1 cellular context compared by ENCODE assay signal in the genomic region with DNA sequence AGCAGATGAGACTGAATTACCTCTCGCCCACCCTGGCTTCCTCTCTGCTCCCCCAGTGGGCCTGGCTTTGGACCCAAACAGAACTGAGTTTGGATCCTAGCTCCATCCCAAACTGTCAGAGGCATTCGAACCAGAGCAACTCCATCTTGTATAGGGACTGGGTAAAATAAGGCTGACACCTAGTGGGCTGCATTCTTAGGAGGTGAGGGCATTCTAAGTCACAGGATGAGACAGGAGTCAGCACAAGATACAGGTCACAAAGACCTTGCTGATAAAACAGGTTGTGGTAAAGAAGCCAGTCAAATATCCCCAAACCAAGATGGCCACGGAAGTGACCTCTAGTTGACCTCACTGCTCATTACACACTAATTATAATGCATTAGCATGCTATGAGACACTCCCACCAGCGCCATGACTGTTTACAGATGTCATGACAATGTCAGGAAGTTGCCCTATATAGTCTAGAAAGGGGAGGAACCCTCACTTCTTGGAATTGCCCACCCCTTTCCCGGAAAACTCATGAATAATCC.
TF ChIP-seq lines count a peak whose summit lies in the region.

No MANE protein-coding gene starts in this region.

TF ChIP-seq in K562, 482 proteins besides CTCF, POLR2A, EP300 and RAD21 (continued from another document and continues in another):
- TF ChIP-seq, protein P1, sequence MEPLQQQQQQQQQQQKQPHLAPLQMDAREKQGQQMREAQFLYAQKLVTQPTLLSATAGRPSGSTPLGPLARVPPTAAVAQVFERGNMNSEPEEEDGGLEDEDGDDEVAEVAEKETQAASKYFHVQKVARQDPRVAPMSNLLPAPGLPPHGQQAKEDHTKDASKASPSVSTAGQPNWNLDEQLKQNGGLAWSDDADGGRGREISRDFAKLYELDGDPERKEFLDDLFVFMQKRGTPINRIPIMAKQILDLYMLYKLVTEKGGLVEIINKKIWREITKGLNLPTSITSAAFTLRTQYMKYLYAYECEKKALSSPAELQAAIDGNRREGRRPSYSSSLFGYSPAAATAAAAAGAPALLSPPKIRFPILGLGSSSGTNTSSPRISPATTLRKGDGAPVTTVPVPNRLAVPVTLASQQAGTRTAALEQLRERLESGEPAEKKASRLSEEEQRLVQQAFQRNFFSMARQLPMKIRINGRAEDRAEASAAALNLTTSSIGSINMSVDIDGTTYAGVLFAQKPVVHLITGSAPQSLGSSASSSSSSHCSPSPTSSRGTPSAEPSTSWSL (CRISPR knock-in tag; IDR thresholded peaks at IDR 0.05; ENCODE audit: borderline replicate concordance), result peak; percentile 100
- TF ChIP-seq, protein P2, sequence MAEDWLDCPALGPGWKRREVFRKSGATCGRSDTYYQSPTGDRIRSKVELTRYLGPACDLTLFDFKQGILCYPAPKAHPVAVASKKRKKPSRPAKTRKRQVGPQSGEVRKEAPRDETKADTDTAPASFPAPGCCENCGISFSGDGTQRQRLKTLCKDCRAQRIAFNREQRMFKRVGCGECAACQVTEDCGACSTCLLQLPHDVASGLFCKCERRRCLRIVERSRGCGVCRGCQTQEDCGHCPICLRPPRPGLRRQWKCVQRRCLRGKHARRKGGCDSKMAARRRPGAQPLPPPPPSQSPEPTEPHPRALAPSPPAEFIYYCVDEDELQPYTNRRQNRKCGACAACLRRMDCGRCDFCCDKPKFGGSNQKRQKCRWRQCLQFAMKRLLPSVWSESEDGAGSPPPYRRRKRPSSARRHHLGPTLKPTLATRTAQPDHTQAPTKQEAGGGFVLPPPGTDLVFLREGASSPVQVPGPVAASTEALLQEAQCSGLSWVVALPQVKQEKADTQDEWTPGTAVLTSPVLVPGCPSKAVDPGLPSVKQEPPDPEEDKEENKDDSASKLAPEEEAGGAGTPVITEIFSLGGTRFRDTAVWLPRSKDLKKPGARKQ (CRISPR knock-in tag; IDR thresholded peaks at IDR 0.05), result peak; percentile 98
- no peak; a peak in 1 of 4 replicates for TF ChIP-seq SIX5 (IDR thresholded peaks at IDR 0.05; ENCODE audit: borderline replicate concordance in 1 of 2, insufficient read depth in 1 of 2, low read depth in 1 of 2, low read length in 2 of 2)
- TF ChIP-seq MYBL2 (IDR thresholded peaks at IDR 0.05; ENCODE audit: low read depth), result no peak
- TF ChIP-seq MYBL2 (CRISPR knock-in tag; IDR thresholded peaks at IDR 0.05; ENCODE audit: borderline replicate concordance), result no peak
- TF ChIP-seq RAD51 (IDR thresholded peaks at IDR 0.05; ENCODE audit: borderline replicate concordance, low read depth), result no peak
- peak; percentile 100 for TF ChIP-seq ZNF175 (CRISPR knock-in tag; IDR thresholded peaks at IDR 0.05; ENCODE audit: low read depth)
- no peak for TF ChIP-seq BRCA1 (IDR thresholded peaks at IDR 0.05)
- TF ChIP-seq BRCA1 (CRISPR knock-in tag; IDR thresholded peaks at IDR 0.05), result no peak
- TF ChIP-seq DDX20 (tag; IDR thresholded peaks at IDR 0.05; ENCODE audit: low read depth), result peak; percentile 100
- no peak for TF ChIP-seq ZFX (CRISPR knock-in tag; IDR thresholded peaks at IDR 0.05)
- TF ChIP-seq, protein P3, sequence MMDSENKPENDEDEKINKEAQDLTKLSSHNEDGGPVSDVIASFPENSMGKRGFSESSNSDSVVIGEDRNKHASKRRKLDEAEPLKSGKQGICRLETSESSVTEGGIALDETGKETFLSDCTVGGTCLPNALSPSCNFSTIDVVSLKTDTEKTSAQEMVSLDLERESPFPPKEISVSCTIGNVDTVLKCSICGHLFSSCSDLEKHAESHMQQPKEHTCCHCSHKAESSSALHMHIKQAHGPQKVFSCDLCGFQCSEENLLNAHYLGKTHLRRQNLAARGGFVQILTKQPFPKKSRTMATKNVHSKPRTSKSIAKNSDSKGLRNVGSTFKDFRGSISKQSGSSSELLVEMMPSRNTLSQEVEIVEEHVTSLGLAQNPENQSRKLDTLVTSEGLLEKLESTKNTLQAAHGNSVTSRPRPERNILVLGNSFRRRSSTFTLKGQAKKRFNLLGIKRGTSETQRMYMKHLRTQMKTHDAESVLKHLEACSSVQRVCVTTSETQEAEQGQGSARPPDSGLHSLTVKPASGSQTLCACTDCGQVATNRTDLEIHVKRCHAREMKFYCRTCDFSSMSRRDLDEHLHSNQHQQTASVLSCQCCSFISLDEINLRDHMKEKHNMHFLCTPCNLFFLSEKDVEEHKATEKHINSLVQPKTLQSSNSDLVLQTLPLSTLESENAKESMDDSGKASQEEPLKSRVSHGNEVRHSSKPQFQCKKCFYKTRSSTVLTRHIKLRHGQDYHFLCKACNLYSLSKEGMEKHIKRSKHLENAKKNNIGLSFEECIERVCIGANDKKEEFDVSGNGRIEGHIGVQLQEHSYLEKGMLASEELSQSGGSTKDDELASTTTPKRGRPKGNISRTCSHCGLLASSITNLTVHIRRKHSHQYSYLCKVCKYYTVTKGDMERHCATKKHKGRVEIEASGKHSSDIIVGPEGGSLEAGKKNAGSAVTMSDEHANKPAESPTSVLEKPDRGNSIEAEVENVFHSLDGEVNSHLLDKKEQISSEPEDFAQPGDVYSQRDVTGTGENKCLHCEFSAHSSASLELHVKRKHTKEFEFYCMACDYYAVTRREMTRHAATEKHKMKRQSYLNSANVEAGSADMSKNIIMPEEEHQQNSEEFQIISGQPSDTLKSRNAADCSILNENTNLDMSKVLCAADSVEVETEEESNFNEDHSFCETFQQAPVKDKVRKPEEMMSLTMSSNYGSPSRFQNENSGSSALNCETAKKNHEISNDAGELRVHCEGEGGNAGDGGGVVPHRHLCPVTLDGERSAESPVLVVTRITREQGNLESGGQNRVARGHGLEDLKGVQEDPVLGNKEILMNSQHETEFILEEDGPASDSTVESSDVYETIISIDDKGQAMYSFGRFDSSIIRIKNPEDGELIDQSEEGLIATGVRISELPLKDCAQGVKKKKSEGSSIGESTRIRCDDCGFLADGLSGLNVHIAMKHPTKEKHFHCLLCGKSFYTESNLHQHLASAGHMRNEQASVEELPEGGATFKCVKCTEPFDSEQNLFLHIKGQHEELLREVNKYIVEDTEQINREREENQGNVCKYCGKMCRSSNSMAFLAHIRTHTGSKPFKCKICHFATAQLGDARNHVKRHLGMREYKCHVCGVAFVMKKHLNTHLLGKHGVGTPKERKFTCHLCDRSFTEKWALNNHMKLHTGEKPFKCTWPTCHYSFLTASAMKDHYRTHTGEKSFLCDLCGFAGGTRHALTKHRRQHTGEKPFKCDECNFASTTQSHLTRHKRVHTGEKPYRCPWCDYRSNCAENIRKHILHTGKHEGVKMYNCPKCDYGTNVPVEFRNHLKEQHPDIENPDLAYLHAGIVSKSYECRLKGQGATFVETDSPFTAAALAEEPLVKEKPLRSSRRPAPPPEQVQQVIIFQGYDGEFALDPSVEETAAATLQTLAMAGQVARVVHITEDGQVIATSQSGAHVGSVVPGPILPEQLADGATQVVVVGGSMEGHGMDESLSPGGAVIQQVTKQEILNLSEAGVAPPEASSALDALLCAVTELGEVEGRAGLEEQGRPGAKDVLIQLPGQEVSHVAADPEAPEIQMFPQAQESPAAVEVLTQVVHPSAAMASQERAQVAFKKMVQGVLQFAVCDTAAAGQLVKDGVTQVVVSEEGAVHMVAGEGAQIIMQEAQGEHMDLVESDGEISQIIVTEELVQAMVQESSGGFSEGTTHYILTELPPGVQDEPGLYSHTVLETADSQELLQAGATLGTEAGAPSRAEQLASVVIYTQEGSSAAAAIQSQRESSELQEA (IDR thresholded peaks at IDR 0.05; ENCODE audit: low read depth), result no peak
- TF ChIP-seq MAFG (tag; conservative IDR thresholded peaks at IDR 0.05), result peak; percentile 84
- TF ChIP-seq NFRKB (IDR thresholded peaks at IDR 0.05; ENCODE audit: low read depth), result peak; percentile 59; the same call in 1 of the 2 replicates
- peak; percentile 74; the same call in 1 of the 2 replicates for TF ChIP-seq NR2C2 (CRISPR knock-in tag; IDR thresholded peaks at IDR 0.05)
- peak; percentile 97 for TF ChIP-seq NR2C2 (tag; IDR thresholded peaks at IDR 0.05)
- TF ChIP-seq, protein P4, sequence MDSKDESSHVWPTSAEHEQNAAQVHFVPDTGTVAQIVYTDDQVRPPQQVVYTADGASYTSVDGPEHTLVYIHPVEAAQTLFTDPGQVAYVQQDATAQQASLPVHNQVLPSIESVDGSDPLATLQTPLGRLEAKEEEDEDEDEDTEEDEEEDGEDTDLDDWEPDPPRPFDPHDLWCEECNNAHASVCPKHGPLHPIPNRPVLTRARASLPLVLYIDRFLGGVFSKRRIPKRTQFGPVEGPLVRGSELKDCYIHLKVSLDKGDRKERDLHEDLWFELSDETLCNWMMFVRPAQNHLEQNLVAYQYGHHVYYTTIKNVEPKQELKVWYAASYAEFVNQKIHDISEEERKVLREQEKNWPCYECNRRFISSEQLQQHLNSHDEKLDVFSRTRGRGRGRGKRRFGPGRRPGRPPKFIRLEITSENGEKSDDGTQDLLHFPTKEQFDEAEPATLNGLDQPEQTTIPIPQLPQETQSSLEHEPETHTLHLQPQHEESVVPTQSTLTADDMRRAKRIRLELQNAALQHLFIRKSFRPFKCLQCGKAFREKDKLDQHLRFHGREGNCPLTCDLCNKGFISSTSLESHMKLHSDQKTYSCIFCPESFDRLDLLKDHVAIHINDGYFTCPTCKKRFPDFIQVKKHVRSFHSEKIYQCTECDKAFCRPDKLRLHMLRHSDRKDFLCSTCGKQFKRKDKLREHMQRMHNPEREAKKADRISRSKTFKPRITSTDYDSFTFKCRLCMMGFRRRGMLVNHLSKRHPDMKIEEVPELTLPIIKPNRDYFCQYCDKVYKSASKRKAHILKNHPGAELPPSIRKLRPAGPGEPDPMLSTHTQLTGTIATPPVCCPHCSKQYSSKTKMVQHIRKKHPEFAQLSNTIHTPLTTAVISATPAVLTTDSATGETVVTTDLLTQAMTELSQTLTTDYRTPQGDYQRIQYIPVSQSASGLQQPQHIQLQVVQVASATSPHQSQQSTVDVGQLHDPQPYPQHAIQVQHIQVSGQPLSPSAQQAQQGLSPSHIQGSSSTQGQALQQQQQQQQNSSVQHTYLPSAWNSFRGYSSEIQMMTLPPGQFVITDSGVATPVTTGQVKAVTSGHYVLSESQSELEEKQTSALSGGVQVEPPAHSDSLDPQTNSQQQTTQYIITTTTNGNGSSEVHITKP (IDR thresholded peaks at IDR 0.05; ENCODE audit: partially characterized antibody), result no peak
- peak; percentile 93 for TF ChIP-seq ZNF707 (CRISPR knock-in tag; conservative IDR thresholded peaks at IDR 0.05)
- no peak for TF ChIP-seq POU5F1 (IDR thresholded peaks at IDR 0.05; ENCODE audit: borderline replicate concordance, low read depth, low read length, partially characterized antibody)
- TF ChIP-seq, protein P5, sequence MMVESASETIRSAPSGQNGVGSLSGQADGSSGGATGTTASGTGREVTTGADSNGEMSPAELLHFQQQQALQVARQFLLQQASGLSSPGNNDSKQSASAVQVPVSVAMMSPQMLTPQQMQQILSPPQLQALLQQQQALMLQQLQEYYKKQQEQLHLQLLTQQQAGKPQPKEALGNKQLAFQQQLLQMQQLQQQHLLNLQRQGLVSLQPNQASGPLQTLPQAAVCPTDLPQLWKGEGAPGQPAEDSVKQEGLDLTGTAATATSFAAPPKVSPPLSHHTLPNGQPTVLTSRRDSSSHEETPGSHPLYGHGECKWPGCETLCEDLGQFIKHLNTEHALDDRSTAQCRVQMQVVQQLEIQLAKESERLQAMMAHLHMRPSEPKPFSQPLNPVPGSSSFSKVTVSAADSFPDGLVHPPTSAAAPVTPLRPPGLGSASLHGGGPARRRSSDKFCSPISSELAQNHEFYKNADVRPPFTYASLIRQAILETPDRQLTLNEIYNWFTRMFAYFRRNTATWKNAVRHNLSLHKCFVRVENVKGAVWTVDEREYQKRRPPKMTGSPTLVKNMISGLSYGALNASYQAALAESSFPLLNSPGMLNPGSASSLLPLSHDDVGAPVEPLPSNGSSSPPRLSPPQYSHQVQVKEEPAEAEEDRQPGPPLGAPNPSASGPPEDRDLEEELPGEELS (CRISPR knock-in tag; IDR thresholded peaks at IDR 0.05; ENCODE audit: borderline replicate concordance), result no peak
- TF ChIP-seq ZSCAN32 (CRISPR knock-in tag; IDR thresholded peaks at IDR 0.05), result peak; percentile 98
- peak; percentile 51 for TF ChIP-seq DPF2 (IDR thresholded peaks at IDR 0.05)
- peak; percentile 100 for TF ChIP-seq DMBX1 (CRISPR knock-in tag; IDR thresholded peaks at IDR 0.05; ENCODE audit: borderline replicate concordance)
- TF ChIP-seq TEAD4 (IDR thresholded peaks at IDR 0.05; ENCODE audit: low read length), result peak; percentile 57
- TF ChIP-seq TEAD4 (CRISPR knock-in tag; IDR thresholded peaks at IDR 0.05; ENCODE audit: borderline replicate concordance), result no peak
- TF ChIP-seq ARHGAP35 (IDR thresholded peaks at IDR 0.05; ENCODE audit: partially characterized antibody), result no peak
- TF ChIP-seq ZNF584 (CRISPR knock-in tag; IDR thresholded peaks at IDR 0.05; ENCODE audit: low read depth), result peak; percentile 100
- TF ChIP-seq, protein P6, sequence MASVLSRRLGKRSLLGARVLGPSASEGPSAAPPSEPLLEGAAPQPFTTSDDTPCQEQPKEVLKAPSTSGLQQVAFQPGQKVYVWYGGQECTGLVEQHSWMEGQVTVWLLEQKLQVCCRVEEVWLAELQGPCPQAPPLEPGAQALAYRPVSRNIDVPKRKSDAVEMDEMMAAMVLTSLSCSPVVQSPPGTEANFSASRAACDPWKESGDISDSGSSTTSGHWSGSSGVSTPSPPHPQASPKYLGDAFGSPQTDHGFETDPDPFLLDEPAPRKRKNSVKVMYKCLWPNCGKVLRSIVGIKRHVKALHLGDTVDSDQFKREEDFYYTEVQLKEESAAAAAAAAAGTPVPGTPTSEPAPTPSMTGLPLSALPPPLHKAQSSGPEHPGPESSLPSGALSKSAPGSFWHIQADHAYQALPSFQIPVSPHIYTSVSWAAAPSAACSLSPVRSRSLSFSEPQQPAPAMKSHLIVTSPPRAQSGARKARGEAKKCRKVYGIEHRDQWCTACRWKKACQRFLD (CRISPR knock-in tag; IDR thresholded peaks at IDR 0.05), result peak; percentile 100
- TF ChIP-seq SNIP1 (IDR thresholded peaks at IDR 0.05; ENCODE audit: low read depth), result no peak
- peak; percentile 95 to 98 for TF ChIP-seq SRF (CRISPR knock-in tag; IDR thresholded peaks at IDR 0.05)
- TF ChIP-seq, protein P7, sequence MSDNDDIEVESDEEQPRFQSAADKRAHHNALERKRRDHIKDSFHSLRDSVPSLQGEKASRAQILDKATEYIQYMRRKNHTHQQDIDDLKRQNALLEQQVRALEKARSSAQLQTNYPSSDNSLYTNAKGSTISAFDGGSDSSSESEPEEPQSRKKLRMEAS (CRISPR knock-in tag; IDR thresholded peaks at IDR 0.05), result no peak
- TF ChIP-seq, protein P8, sequence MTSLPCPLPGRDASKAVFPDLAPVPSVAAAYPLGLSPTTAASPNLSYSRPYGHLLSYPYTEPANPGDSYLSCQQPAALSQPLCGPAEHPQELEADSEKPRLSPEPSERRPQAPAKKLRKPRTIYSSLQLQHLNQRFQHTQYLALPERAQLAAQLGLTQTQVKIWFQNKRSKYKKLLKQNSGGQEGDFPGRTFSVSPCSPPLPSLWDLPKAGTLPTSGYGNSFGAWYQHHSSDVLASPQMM (CRISPR knock-in tag; IDR thresholded peaks at IDR 0.05), result peak; percentile 83; the same call in 1 of the 2 replicates
- TF ChIP-seq, protein P9, sequence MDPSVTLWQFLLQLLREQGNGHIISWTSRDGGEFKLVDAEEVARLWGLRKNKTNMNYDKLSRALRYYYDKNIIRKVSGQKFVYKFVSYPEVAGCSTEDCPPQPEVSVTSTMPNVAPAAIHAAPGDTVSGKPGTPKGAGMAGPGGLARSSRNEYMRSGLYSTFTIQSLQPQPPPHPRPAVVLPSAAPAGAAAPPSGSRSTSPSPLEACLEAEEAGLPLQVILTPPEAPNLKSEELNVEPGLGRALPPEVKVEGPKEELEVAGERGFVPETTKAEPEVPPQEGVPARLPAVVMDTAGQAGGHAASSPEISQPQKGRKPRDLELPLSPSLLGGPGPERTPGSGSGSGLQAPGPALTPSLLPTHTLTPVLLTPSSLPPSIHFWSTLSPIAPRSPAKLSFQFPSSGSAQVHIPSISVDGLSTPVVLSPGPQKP (CRISPR knock-in tag; IDR thresholded peaks at IDR 0.05), result no peak
- no peak for TF ChIP-seq KDM4B (IDR thresholded peaks at IDR 0.05; ENCODE audit: borderline replicate concordance in 2 of 2, low read depth in 1 of 2)
- no peak for TF ChIP-seq CHD1 (IDR thresholded peaks at IDR 0.05; ENCODE audit: low read length)
- TF ChIP-seq PRPF4 (IDR thresholded peaks at IDR 0.05; ENCODE audit: insufficient read depth, low read depth, low read length, poor library complexity, severe bottlenecking), result no peak
- no peak for TF ChIP-seq BCOR (IDR thresholded peaks at IDR 0.05)
- no peak for TF ChIP-seq TRIM28 (IDR thresholded peaks at IDR 0.05)
